Comparison of ENCODE assay signal across 18 cellular contexts in genomic region chr9:122845116-122845515, GRCh38. TPM values are rescaled to one million over a fixed set of nuclear protein-coding genes. Genes with fewer than 3 reads are reported as not detected.
DNase-seq lines count a peak whose midpoint lies in the region; ATAC-seq and TF ChIP-seq lines count a peak whose summit lies in the region.
"Had no signal": no experiment of that assay in that cellular context is flagged by ENCODE, and none has a peak within 500 bp of the region (broad histone marks: within the 10 kb centered on the region; RNA-seq: fewer than 3 reads in every experiment).

No MANE protein-coding gene starts in this region.

- peak; percentile 18 for DNase-seq in NB4 (ENCODE audit: low read depth)
- DNase-seq in fibroblast of mammary gland (ENCODE audit: low read depth), result peak; percentile 6
- no peak for DNase-seq in naive thymus-derived CD4-positive, alpha-beta T cell
- no peak for DNase-seq in mesenteric fat pad (ENCODE audit: low spot score)
- no peak for DNase-seq in GM10266 (ENCODE audit: extremely low spot score)
- DNase-seq: CD8-positive, alpha-beta T cell; COR-L47; DND-41; GDM1; HCEC 1CT; IMR-90 had no signal

- CTCF ChIA-PET in naive thymus-derived CD4-positive, alpha-beta T cell (lab: Charles Lee), result interaction anchor here (0.7 to 1.0 kb wide), 2 partner anchors 9 to 500 kb away, joined by 3 to 4 read pairs; no protein-coding TSS in a partner anchor

- H3K4me3 ChIP-seq in NB4 (ENCODE audit: low read depth, low read length) (no peak overlapping the region), fibroblast of mammary gland (ENCODE audit: control insufficient read depth, low read depth, low read length) (no peak overlapping the region)
- H3K4me3 ChIP-seq in naive thymus-derived CD4-positive, alpha-beta T cell (ENCODE audit: low read length), result no peak overlapping the region
- H3K4me3 ChIP-seq: A549 had no signal

- TF ChIP-seq CTCF in NB4 (IDR thresholded peaks at IDR 0.05; ENCODE audit: low read depth, low read length) (no peak), fibroblast of mammary gland (conservative IDR thresholded peaks at IDR 0.05; ENCODE audit: control insufficient read depth, insufficient read depth, low read depth, low read length) (no peak), GM10266 (IDR thresholded peaks at IDR 0.05; ENCODE audit: control insufficient read depth, insufficient read depth, low read depth, missing control alignments) (no peak)

- H3K27ac ChIP-seq in naive thymus-derived CD4-positive, alpha-beta T cell (ENCODE audit: low read depth, low read length), result no peak overlapping the region
- H3K27ac ChIP-seq: A549 had no signal

- H3K4me1 ChIP-seq in naive thymus-derived CD4-positive, alpha-beta T cell (ENCODE audit: control insufficient read depth in 2 of 2, insufficient read depth in 2 of 2, low read length in 2 of 2), result peaks cover 0 to 17% of the 10 kb centered on the region in 2 donors
- H3K4me1 ChIP-seq: A549 had no signal

- peaks cover 0 to 8% (median 5%) of the 10 kb centered on the region in 3 experiments for H3K36me3 ChIP-seq in naive thymus-derived CD4-positive, alpha-beta T cell (ENCODE audit: control insufficient read depth in 2 of 3, insufficient read depth in 3 of 3, low read length in 3 of 3)

- H3K27me3 Mint-ChIP-seq in naive thymus-derived CD4-positive, alpha-beta T cell, result no peaks in the 10 kb centered on the region

- intact Hi-C loops in naive thymus-derived CD4-positive, alpha-beta T cell (cut with micrococcal nuclease), result no loop called here

- peaks cover 20 to 61% (median 45%) of the 10 kb centered on the region in 7 donors for H3K4me1 Mint-ChIP-seq in naive thymus-derived CD4-positive, alpha-beta T cell
- H3K4me1 Mint-ChIP-seq: CD14-positive monocyte had no signal

- POLR2A ChIA-PET in naive thymus-derived CD4-positive, alpha-beta T cell (lab: Charles Lee), result interaction anchor here (1.3 to 2.7 kb wide), 3 partner anchors 9 to 58 kb away, joined by 3 to 10 read pairs (median 9); partner anchors contain the start of gene PDCL

- H3K9me3 ChIP-seq in naive thymus-derived CD4-positive, alpha-beta T cell (ENCODE audit: control insufficient read depth in 2 of 3, low read length in 3 of 3), result no peaks in the 10 kb centered on the region
- H3K9me3 ChIP-seq: A549 had no signal

- TF ChIP-seq POLR2A in NB4 (IDR thresholded peaks at IDR 0.05; ENCODE audit: extremely low read depth, insufficient read length), result no peak

- peak overlapping the region in 5 of 9 donors; percentile 9 to 54 (median 43) for H3K27ac Mint-ChIP-seq in naive thymus-derived CD4-positive, alpha-beta T cell
- H3K27ac Mint-ChIP-seq: CD14-positive monocyte had no signal

- H3K27me3 ChIP-seq in naive thymus-derived CD4-positive, alpha-beta T cell (ENCODE audit: control insufficient read depth in 2 of 2, insufficient read depth in 2 of 2, low read length in 2 of 2), result no peaks in the 10 kb centered on the region

- H3K4me3 Mint-ChIP-seq in naive thymus-derived CD4-positive, alpha-beta T cell, result no peak overlapping the region
- H3K4me3 Mint-ChIP-seq: CD14-positive monocyte; CD8-positive, alpha-beta T cell had no signal

- peaks cover 0 to 37% (median 7%) of the 10 kb centered on the region in 5 donors for H3K36me3 Mint-ChIP-seq in naive thymus-derived CD4-positive, alpha-beta T cell

- ATAC-seq in naive thymus-derived CD4-positive, alpha-beta T cell, result no peak
- ATAC-seq in HG03342 (IDR thresholded peaks at IDR 0.05; ENCODE audit: unreplicated experiment), result no peak
- ATAC-seq: A549; CD8-positive, alpha-beta T cell had no signal

- no peaks in the 10 kb centered on the region for H3K9me3 Mint-ChIP-seq in naive thymus-derived CD4-positive, alpha-beta T cell
- H3K9me3 Mint-ChIP-seq: CD14-positive monocyte; CD8-positive, alpha-beta T cell had no signal

RNA-seq across cellular contexts. Expression of gene PDCL, which starts 16.7 kb away (rescaled TPM):
- 10 to 100 TPM; 13.6 to 25.8 (median 18.1) TPM for total RNA-seq in naive thymus-derived CD4-positive, alpha-beta T cell
- polyA plus RNA-seq in naive thymus-derived CD4-positive, alpha-beta T cell, result 10 to 100 TPM in 1 of 2 donors, 1 to 10 TPM in 1; 8.8 to 10.5 TPM
- 15.5 TPM for total RNA-seq in mesenteric fat pad

RNA-seq across cellular contexts. Expression of gene OR1K1, which starts 45.2 kb away (rescaled TPM):
- total RNA-seq in naive thymus-derived CD4-positive, alpha-beta T cell, result not detected
- not detected for polyA plus RNA-seq in naive thymus-derived CD4-positive, alpha-beta T cell
- not detected for total RNA-seq in mesenteric fat pad
- total RNA-seq: CD8-positive, alpha-beta T cell; H4; HT-29; IMR-90 had no signal
- polyA plus RNA-seq: A549, AG04450, BJ, CD14-positive monocyte, IMR-90 had no signal

RNA-seq across cellular contexts. Expression of gene OR5C1, which starts 56.4 kb away (rescaled TPM):
- total RNA-seq in naive thymus-derived CD4-positive, alpha-beta T cell, result not detected
- polyA plus RNA-seq in naive thymus-derived CD4-positive, alpha-beta T cell, result not detected
- not detected for total RNA-seq in mesenteric fat pad
- total RNA-seq: CD8-positive, alpha-beta T cell; H4; HT-29; IMR-90 had no signal
- polyA plus RNA-seq: A549, AG04450, BJ, CD14-positive monocyte, IMR-90 had no signal

Comparison
In these comparisons a context has a peak if more than half of its experiments do, and no peak if none do; other contexts are left out.
1. DNase-seq: peak in NB4 (single experiment) and fibroblast of mammary gland (single experiment); none in naive thymus-derived CD4-positive, alpha-beta T cell (0 of 9), mesenteric fat pad (single experiment) and GM10266 (single experiment).